In genomic region chr6:3355358-3356055, GRCh38 we compare ENCODE assay signal across 8 cellular contexts.
DNase-seq lines count a peak whose midpoint lies in the region; ATAC-seq and TF ChIP-seq lines count a peak whose summit lies in the region.

No MANE protein-coding gene starts in this region.

- TF ChIP-seq CTCF in VCaP (conservative IDR thresholded peaks at IDR 0.05) = no peak
- no peak for TF ChIP-seq CTCF in omental fat pad (IDR thresholded peaks at IDR 0.05)

- peak overlapping the region; percentile 95 for H3K27ac ChIP-seq in VCaP

- DNase-seq in activated CD4-positive, alpha-beta T cell treated with anti-CD3 and anti-CD28 coated beads for 4 hours = peak; percentile 12 to 21
- DNase-seq in activated CD4-positive, alpha-beta T cell treated with anti-CD3 and anti-CD28 coated beads for 1 hour = no peak
- DNase-seq in fibroblast of gingiva (ENCODE audit: low read depth) = peak; percentile 33
- no peak for DNase-seq in omental fat pad (ENCODE audit: low spot score)
- DNase-seq in occipital lobe (lab: John Stamatoyannopoulos, UW) = no peak
- no peak for DNase-seq in iPS-NIHi7 (ENCODE audit: extremely low spot score)

- ATAC-seq in omental fat pad (ENCODE audit: low FRiP score) (peak; percentile 40), HG03159 (IDR thresholded peaks at IDR 0.05; ENCODE audit: unreplicated experiment) (no peak)

Comparison
In these comparisons a context has a peak if more than half of its experiments do, and no peak if none do; other contexts are left out.
1. DNase-seq: peak in activated CD4-positive, alpha-beta T cell treated with anti-CD3 and anti-CD28 coated beads for 4 hours (2 of 2) and fibroblast of gingiva (single experiment); none in activated CD4-positive, alpha-beta T cell treated with anti-CD3 and anti-CD28 coated beads for 1 hour (single experiment), omental fat pad (single experiment), occipital lobe (single experiment) and iPS-NIHi7 (single experiment).